Comparison of ENCODE assay signal across 19 cellular contexts in the genomic region with DNA sequence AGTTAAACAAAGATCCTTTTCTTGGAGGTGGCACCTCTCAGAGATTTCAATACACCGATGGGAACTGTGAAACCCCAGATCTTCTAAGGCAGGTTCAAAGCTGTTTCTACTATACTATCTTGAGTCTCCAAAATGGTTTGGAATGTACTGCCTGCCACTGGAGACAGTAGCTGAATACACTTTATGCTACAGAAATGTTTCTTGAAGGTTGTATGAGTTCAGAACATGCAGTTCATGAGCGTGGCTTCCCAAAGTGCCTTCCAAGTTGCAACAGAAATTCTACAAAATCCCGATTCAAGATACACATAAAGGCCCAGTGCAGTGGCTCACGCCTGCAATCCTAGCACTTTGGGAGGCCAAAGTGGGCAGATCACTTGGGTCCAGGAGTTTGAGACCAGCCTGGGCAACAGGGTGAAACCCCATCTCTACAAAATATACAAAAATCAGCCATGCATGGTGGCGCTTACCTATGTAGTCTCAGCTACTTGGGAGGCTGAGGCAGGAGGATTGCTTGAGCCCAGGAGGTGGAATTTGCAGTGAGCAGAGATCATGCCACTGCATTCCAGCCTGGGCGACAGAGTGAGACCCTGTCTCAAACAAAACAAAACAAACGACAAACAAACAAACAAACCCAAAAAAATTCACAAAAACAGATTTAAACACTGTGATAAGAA.
"Had no signal": no experiment of that assay in that cellular context is flagged by ENCODE, and none has a peak within 500 bp of the region (broad histone marks: within the 10 kb centered on the region; RNA-seq: fewer than 3 reads in every experiment).

No MANE protein-coding gene starts in this region.

- H3K4me3 ChIP-seq: adrenal gland, cardiac muscle cell, heart left ventricle, prostate gland, suprapubic skin, upper lobe of left lung had no signal

- H3K36me3 Mint-ChIP-seq: activated CD8-positive, alpha-beta memory T cell treated with anti-CD3 and anti-CD28 coated beads, Interleukin-2, amount 10 ng/mL, durations not matched to agents 7 days and 5 days; natural killer cell treated with Interleukin-12 subunit alpha and Interleukin-12 subunit beta and Interleukin-15 and Interleukin-18, amount 100 ng/mL, for 72 hours had no signal

- H3K4me2 ChIP-seq: SK-N-SH had no signal

- ATAC-seq: activated CD8-positive, alpha-beta memory T cell treated with anti-CD3 and anti-CD28 coated beads, Interleukin-2, amount 10 ng/mL, durations not matched to agents 7 days and 5 days; foreskin keratinocyte; natural killer cell treated with Interleukin-12 subunit alpha and Interleukin-12 subunit beta and Interleukin-15 and Interleukin-18, amount 100 ng/mL, for 72 hours; sciatic nerve had no signal

- H3K4me3 Mint-ChIP-seq: activated CD8-positive, alpha-beta memory T cell treated with anti-CD3 and anti-CD28 coated beads, Interleukin-2, amount 10 ng/mL, durations not matched to agents 7 days and 5 days; activated T-cell treated with anti-CD3 and anti-CD28 coated beads, Interleukin-2, amount 50 U/mL, for 24 hours; natural killer cell treated with Interleukin-12 subunit alpha and Interleukin-12 subunit beta and Interleukin-15 and Interleukin-18, amount 100 ng/mL, for 72 hours; stimulated activated naive CD8-positive, alpha-beta T cell treated with anti-CD3 and anti-CD28 coated beads, Interleukin-15, Interleukin-2, amounts not matched to agents 100 ng/mL and 50 ng/mL, for 24 hours had no signal

- H3K9me2 ChIP-seq: SK-N-SH had no signal

- H3K4me1 Mint-ChIP-seq: activated CD8-positive, alpha-beta memory T cell treated with anti-CD3 and anti-CD28 coated beads, Interleukin-2, amount 10 ng/mL, durations not matched to agents 7 days and 5 days had no signal

- H3K27ac Mint-ChIP-seq: activated CD8-positive, alpha-beta memory T cell treated with anti-CD3 and anti-CD28 coated beads, Interleukin-2, amount 10 ng/mL, durations not matched to agents 7 days and 5 days; activated T-cell treated with anti-CD3 and anti-CD28 coated beads, Interleukin-2, amount 50 U/mL, for 24 hours; natural killer cell treated with Interleukin-12 subunit alpha and Interleukin-12 subunit beta and Interleukin-15 and Interleukin-18, amount 100 ng/mL, for 72 hours; stimulated activated naive CD8-positive, alpha-beta T cell treated with anti-CD3 and anti-CD28 coated beads, Interleukin-15, Interleukin-2, amounts not matched to agents 100 ng/mL and 50 ng/mL, for 24 hours had no signal

- H3K36me3 ChIP-seq: adrenal gland, cardiac muscle cell, heart left ventricle, prostate gland, suprapubic skin, upper lobe of left lung had no signal

- H3K9me3 ChIP-seq: adrenal gland, heart left ventricle, prostate gland, SK-N-SH, suprapubic skin, upper lobe of left lung had no signal

- H3K27me3 Mint-ChIP-seq: stimulated activated naive CD8-positive, alpha-beta T cell treated with anti-CD3 and anti-CD28 coated beads, Interleukin-15, Interleukin-2, amounts not matched to agents 100 ng/mL and 50 ng/mL, for 24 hours had no signal

- H3K27me3 ChIP-seq: adrenal gland, cardiac muscle cell, foreskin keratinocyte, heart left ventricle, suprapubic skin, upper lobe of left lung had no signal

- H3K9me3 Mint-ChIP-seq: activated T-cell treated with anti-CD3 and anti-CD28 coated beads, Interleukin-2, amount 50 U/mL, for 24 hours; natural killer cell treated with Interleukin-12 subunit alpha and Interleukin-12 subunit beta and Interleukin-15 and Interleukin-18, amount 100 ng/mL, for 72 hours; stimulated activated naive CD8-positive, alpha-beta T cell treated with anti-CD3 and anti-CD28 coated beads, Interleukin-15, Interleukin-2, amounts not matched to agents 100 ng/mL and 50 ng/mL, for 24 hours had no signal

- H3K4me1 ChIP-seq: foreskin keratinocyte, prostate gland had no signal

- H3K27ac ChIP-seq: adrenal gland, cardiac muscle cell, foreskin keratinocyte, prostate gland, suprapubic skin, upper lobe of left lung had no signal

- DNase-seq: activated CD4-positive, alpha-beta T cell treated with anti-CD3 and anti-CD28 coated beads, Interleukin-2, amount 50 U/mL, for 48 hours; activated CD8-positive, alpha-beta memory T cell treated with anti-CD3 and anti-CD28 coated beads, Interleukin-2, amount 10 ng/mL, durations not matched to agents 7 days and 5 days; activated naive CD4-positive, alpha-beta T cell treated with anti-CD3 and anti-CD28 coated beads, Interleukin-2, amount 50 U/mL, for 16 hours; activated T-cell treated with anti-CD3 and anti-CD28 coated beads, Interleukin-2, amount 50 U/mL, for 24 hours; adrenal gland; foreskin keratinocyte; heart left ventricle; left colon; mammary epithelial cell; occipital lobe; T-helper 1 cell; upper lobe of left lung had no signal
